8 cellular contexts compared by ENCODE assay signal in the genomic region with DNA sequence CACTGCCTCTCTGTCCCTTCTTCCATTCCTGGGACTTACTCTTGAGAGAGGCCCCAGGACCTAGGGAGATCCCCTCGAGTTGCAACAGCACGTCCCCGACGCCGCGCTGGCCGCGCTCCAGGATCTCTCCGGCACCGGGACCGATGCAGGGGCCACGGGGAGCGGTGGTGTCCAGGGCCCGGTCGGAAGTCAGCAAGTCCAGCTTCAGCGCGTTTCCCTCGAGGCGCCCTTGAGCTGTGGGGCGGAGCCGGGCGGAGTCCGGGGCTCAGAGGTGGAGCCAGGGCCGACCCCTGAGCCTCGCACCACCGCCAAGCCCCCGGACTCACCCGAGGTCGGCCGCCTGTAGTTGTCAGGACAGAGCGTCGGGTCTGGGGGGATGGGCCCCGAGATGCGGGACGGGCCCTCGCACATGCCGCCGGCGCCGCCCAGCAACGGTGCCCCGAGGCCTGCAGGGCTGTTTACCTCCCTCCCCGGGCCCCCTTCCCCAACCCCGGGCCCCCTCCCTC. TPM values are rescaled to one million over a fixed set of nuclear protein-coding genes. Genes with fewer than 3 reads are reported as not detected.
DNase-seq lines count a peak whose midpoint lies in the region; ATAC-seq and TF ChIP-seq lines count a peak whose summit lies in the region.

No MANE protein-coding gene starts in this region.

- no peaks in the 10 kb centered on the region for H3K79me2 ChIP-seq in H9 (ENCODE audit: insufficient read depth, low read length)

- no peak overlapping the region for H2BK15ac ChIP-seq in H9 (ENCODE audit: low read depth, low read length)

- H3K4me1 Mint-ChIP-seq in H9: peaks cover 9 to 29% of the 10 kb centered on the region in 2 experiments; a peak in 3 of 4 replicates

- no peak overlapping the region for H3K4ac ChIP-seq in H9 (ENCODE audit: low read depth, low read length)

- WGBS in H9 (ENCODE audit: extremely low coverage, insufficient read length, low lambda C conversion rate): no CpG with 5 or more reads among the region's 44 CpGs
- 0% methylated on average over 1 of the region's 44 CpGs; no CpG with 5 or more reads in 1 of the 2 donors for WGBS in gastroesophageal sphincter (ENCODE audit: low coverage in 1 of 2), 2 donors
- WGBS in psoas muscle, 3 donors: 1 to 5% (median 1%) methylated on average over 20 to 44 of the region's 44 CpGs

- H3K9me3 Mint-ChIP-seq in H9: no peaks in the 10 kb centered on the region

- H3K4me2 ChIP-seq in BLaER1 treated with 17β-estradiol and CSF1 and Interleukin-3, amounts not matched to agents 10 nM and 100 nM: peak overlapping the region; percentile 88 to 99 (median 95)
- peak overlapping the region; percentile 56 for H3K4me2 ChIP-seq in H9 (ENCODE audit: insufficient read depth, insufficient read length, low read length)

- no peak overlapping the region for H3T11ph ChIP-seq in H9 (ENCODE audit: low read length)

- no peak overlapping the region for H3K27ac Mint-ChIP-seq in H9

- H3K36me3 Mint-ChIP-seq in H9 (ENCODE audit: insufficient read depth in 1 of 3, low read depth in 3 of 3): peaks cover 3 to 11% (median 8%) of the 10 kb centered on the region in 3 experiments; a peak in 5 of 7 replicates

- no peaks in the 10 kb centered on the region for H3K79me1 ChIP-seq in H9 (ENCODE audit: insufficient read depth, low read depth, low read length, poor library complexity, severe bottlenecking)

- no peak overlapping the region for H4K5ac ChIP-seq in H9 (ENCODE audit: insufficient read length, low read depth, low read length)

- no peak overlapping the region for H3K14ac ChIP-seq in H9 (ENCODE audit: insufficient read depth, low read length)

- ATAC-seq in gastroesophageal sphincter (peak; percentile 6), psoas muscle (peak in 1 of 4 donors; percentile 2)

- no peak overlapping the region for H4K8ac ChIP-seq in H9 (replicated peaks; ENCODE audit: insufficient read length, low read depth, low read length)

- H2BK12ac ChIP-seq in H9 (ENCODE audit: insufficient read length, low read depth, low read length): no peak overlapping the region

- peaks cover 8% of the 10 kb centered on the region for H3K23me2 ChIP-seq in H9 (ENCODE audit: insufficient read length, low read depth, low read length, poor library complexity, severe bottlenecking)

- H3K9ac ChIP-seq in BLaER1 treated with 17β-estradiol and CSF1 and Interleukin-3, amounts not matched to agents 10 nM and 100 nM: peak overlapping the region; percentile 87 to 98 (median 91)
- no peak overlapping the region for H3K9ac ChIP-seq in H9 (ENCODE audit: extremely low read depth, insufficient read length, low read length)

- H3K4me3 Mint-ChIP-seq in H9: peak overlapping the region; percentile 62 to 80

- H4K91ac ChIP-seq in H9 (ENCODE audit: insufficient read length, low read depth, low read length): no peak overlapping the region

- H3K36me3 ChIP-seq in BLaER1 treated with 17β-estradiol and CSF1 and Interleukin-3, amounts not matched to agents 10 nM and 100 nM: peaks cover 6 to 23% (median 14%) of the 10 kb centered on the region in 11 experiments; a peak in 13 of 22 replicates
- H3K36me3 ChIP-seq in gastroesophageal sphincter (peaks cover 0 to 31% of the 10 kb centered on the region in 2 donors), psoas muscle (ENCODE audit: insufficient read depth in 1 of 2, low read depth in 1 of 2) (peaks cover 0 to 28% of the 10 kb centered on the region in 2 donors)

- H2BK5ac ChIP-seq in H9 (ENCODE audit: insufficient read length, low read length): no peak overlapping the region

- no peak overlapping the region for H3K18ac ChIP-seq in H9 (ENCODE audit: insufficient read length, low read depth, low read length)

- H3K27ac ChIP-seq in BLaER1 treated with 17β-estradiol and CSF1 and Interleukin-3, amounts not matched to agents 10 nM and 100 nM: peak overlapping the region in 10 of 11 experiments; percentile 86 to 96 (median 94); a peak in 20 of 22 replicates
- no peak overlapping the region for H3K27ac ChIP-seq in H9 (ENCODE audit: insufficient read length, low read depth, low read length)
- H3K27ac ChIP-seq in VCaP: peak overlapping the region; percentile 76
- H3K27ac ChIP-seq in gastroesophageal sphincter: peak overlapping the region; percentile 71 to 95 (median 92)
- H3K27ac ChIP-seq in psoas muscle: peak overlapping the region; percentile 90

- H4K20me1 ChIP-seq in BLaER1 treated with 17β-estradiol and CSF1 and Interleukin-3, amounts not matched to agents 10 nM and 100 nM: peaks cover 0 to 30% (median 8%) of the 10 kb centered on the region in 11 experiments; a peak in 10 of 22 replicates
- no peaks in the 10 kb centered on the region for H4K20me1 ChIP-seq in H9 (ENCODE audit: control insufficient read depth, insufficient read depth, insufficient read length)

- peaks cover 45 to 70% (median 53%) of the 10 kb centered on the region in 10 experiments for H3K4me1 ChIP-seq in BLaER1 treated with 17β-estradiol and CSF1 and Interleukin-3, amounts not matched to agents 10 nM and 100 nM
- H3K4me1 ChIP-seq in H9 (ENCODE audit: insufficient read depth, low read length) (no peaks in the 10 kb centered on the region), gastroesophageal sphincter (peaks cover 0 to 52% (median 29%) of the 10 kb centered on the region in 3 donors), psoas muscle (peaks cover 21% of the 10 kb centered on the region)

- H2BK20ac ChIP-seq in H9 (ENCODE audit: low read depth, low read length, poor library complexity, severe bottlenecking): no peak overlapping the region

- TF ChIP-seq CTCF in H9 (conservative IDR thresholded peaks at IDR 0.05): no peak
- no peak for TF ChIP-seq CTCF in VCaP (conservative IDR thresholded peaks at IDR 0.05)
- no peak for TF ChIP-seq CTCF in gastroesophageal sphincter (IDR thresholded peaks at IDR 0.05)
- no peak for TF ChIP-seq CTCF in psoas muscle (IDR thresholded peaks at IDR 0.05)

- no peaks in the 10 kb centered on the region for H3K27me3 ChIP-seq in BLaER1 treated with 17β-estradiol and CSF1 and Interleukin-3, amounts not matched to agents 10 nM and 100 nM
- H3K27me3 ChIP-seq in H9 (ENCODE audit: insufficient read depth, low read length) (no peaks in the 10 kb centered on the region), gastroesophageal sphincter (no peaks in the 10 kb centered on the region), psoas muscle (ENCODE audit: insufficient read depth in 3 of 3, low read length in 2 of 3) (no peaks in the 10 kb centered on the region)

- TF ChIP-seq POLR2A in gastroesophageal sphincter (IDR thresholded peaks at IDR 0.05): no peak

- H3K9me3 ChIP-seq in BLaER1 treated with 17β-estradiol and CSF1 and Interleukin-3, amounts not matched to agents 10 nM and 100 nM (replicated peaks in 1 of 11): no peaks in the 10 kb centered on the region
- no peaks in the 10 kb centered on the region for H3K9me3 ChIP-seq in H9 (ENCODE audit: control insufficient read depth, low read depth, low read length)
- H3K9me3 ChIP-seq in gastroesophageal sphincter: no peaks in the 10 kb centered on the region
- H3K9me3 ChIP-seq in psoas muscle: no peaks in the 10 kb centered on the region

- no peak overlapping the region for H3K23ac ChIP-seq in H9 (ENCODE audit: insufficient read length, low read depth, low read length)

- DNase-seq in H9 (peak; percentile 59), psoas muscle (peak; percentile 48 to 72), hepatic stellate cell (ENCODE audit: low spot score) (no peak), DMS79 treated with DMSO at 0.1 percent for 48 hours (lab: John Stamatoyannopoulos, UW) (no peak)
- no peak for DNase-seq in effector CD8-positive, alpha-beta T cell (lab: John Stamatoyannopoulos, UW)

- H3K4me3 ChIP-seq in BLaER1 treated with 17β-estradiol and CSF1 and Interleukin-3, amounts not matched to agents 10 nM and 100 nM: peak overlapping the region; percentile 66 to 82 (median 76)
- H3K4me3 ChIP-seq in gastroesophageal sphincter (peak overlapping the region; percentile 75 to 83), psoas muscle (peak overlapping the region; percentile 88)

- H2AFZ ChIP-seq in H9 (ENCODE audit: low read length): no peak overlapping the region

- peaks cover 4% of the 10 kb centered on the region for H3K27me3 Mint-ChIP-seq in H9 (ENCODE audit: low read depth)

- intact Hi-C loops in psoas muscle (cut with DNase I): loop anchor here (2.0 to 5.0 kb wide), 3 partner anchors 51 to 145 kb away; a partner anchor contains a TSS

- H2AK5ac ChIP-seq in H9 (ENCODE audit: insufficient read length, low read length): no peak overlapping the region

- no peak for TF ChIP-seq EP300 in gastroesophageal sphincter (IDR thresholded peaks at IDR 0.05)

- H2BK120ac ChIP-seq in H9 (ENCODE audit: low read depth, low read length, poor library complexity, severe bottlenecking): no peak overlapping the region

- no peak overlapping the region for H3K56ac ChIP-seq in H9 (ENCODE audit: insufficient read length, low read depth, low read length)

RNA-seq across cellular contexts. Expression of a gene that starts 0.5 kb away (rescaled TPM):
- total RNA-seq in H9 (2021): 7.9 and 9.5 TPM in 2 replicates
- total RNA-seq in gastroesophageal sphincter: 10 to 100 TPM; 23.0 to 33.2 (median 28.9) TPM
- total RNA-seq in psoas muscle: 1 to 10 TPM; 6.5 to 7.6 (median 7.1) TPM
- 10 to 100 TPM; 17.5 to 20.7 (median 19.2) TPM for polyA plus RNA-seq in psoas muscle

RNA-seq across cellular contexts. Expression of a gene that starts 0.5 kb away (rescaled TPM):
- total RNA-seq in H9 (2021) (0.75 and 1.5 TPM in 2 replicates), gastroesophageal sphincter (10 to 100 TPM in 1 of 4 donors, 1 to 10 TPM in 3; 3.6 to 12.9 (median 5.0) TPM), psoas muscle (1 to 10 TPM; 5.1 to 7.3 (median 5.9) TPM)
- 1 to 10 TPM; 2.6 to 6.5 (median 4.5) TPM for polyA plus RNA-seq in psoas muscle

RNA-seq across cellular contexts. Expression of a gene that starts 5.3 kb away (rescaled TPM):
- total RNA-seq in H9 (2021) (10.8 and 11.2 TPM in 2 replicates), gastroesophageal sphincter (10 to 100 TPM in 1 of 4 donors, 1 to 10 TPM in 3; 5.9 to 13.4 (median 6.5) TPM), psoas muscle (1 to 10 TPM; 4.9 to 6.8 (median 5.9) TPM)
- 10 to 100 TPM in 1 of 3 donors, 1 to 10 TPM in 2; 8.0 to 11.0 (median 9.9) TPM for polyA plus RNA-seq in psoas muscle

RNA-seq across cellular contexts. Expression of a gene that starts 6.0 kb away (rescaled TPM):
- total RNA-seq in H9 (2021) (34.1 and 38.2 TPM in 2 replicates), gastroesophageal sphincter (10 to 100 TPM; 20.9 to 33.7 (median 24.4) TPM), psoas muscle (10 to 100 TPM in 1 of 4 donors, 1 to 10 TPM in 3; 4.9 to 10.2 (median 7.4) TPM)
- polyA plus RNA-seq in psoas muscle: 10 to 100 TPM in 2 of 3 donors, 1 to 10 TPM in 1; 8.9 to 16.7 (median 12.6) TPM

RNA-seq across cellular contexts. Expression of a gene that starts 21.1 kb away (rescaled TPM):
- total RNA-seq in H9 (2021): 57.7 and 58.5 TPM in 2 replicates
- total RNA-seq in gastroesophageal sphincter: 1 to 10 TPM in 1 of 4 donors, under 1 TPM in 2, not detected in 1; 0.46 to 2.8 (median 0.47) TPM
- total RNA-seq in psoas muscle: 1 to 10 TPM in 1 of 4 donors, under 1 TPM in 2, not detected in 1; 0.59 to 1.1 (median 0.63) TPM
- polyA plus RNA-seq in psoas muscle: under 1 TPM; 0.17 to 0.46 (median 0.30) TPM

Comparison
In these comparisons a context has a peak if more than half of its experiments do, and no peak if none do; other contexts are left out.
1. DNase-seq: peak in H9 (single experiment) and psoas muscle (2 of 2); none in hepatic stellate cell (single experiment), effector CD8-positive, alpha-beta T cell (single experiment) and DMS79 treated with DMSO at 0.1 percent for 48 hours (single experiment).
2. Peak in every context shown above with its lines, with median percentiles within 50 percentile points of each other: H3K4me3 ChIP-seq.